ENCODE assay signal across 19 cellular contexts in genomic region chr3:190318666-190319065, GRCh38. TPM values are rescaled to one million over a fixed set of nuclear protein-coding genes. Genes with fewer than 3 reads are reported as not detected.
DNase-seq lines count a peak whose midpoint lies in the region; ATAC-seq, FAIRE-seq and TF ChIP-seq lines count a peak whose summit lies in the region.
"Had no signal": no experiment of that assay in that cellular context is flagged by ENCODE, and none has a peak within 500 bp of the region (broad histone marks: within the 10 kb centered on the region; RNA-seq: fewer than 3 reads in every experiment).

No MANE protein-coding gene starts in this region.

- H3K9me3 ChIP-seq in mesenchymal stem cell (ENCODE audit: control insufficient read depth, low read length): no peaks in the 10 kb centered on the region
- H3K9me3 ChIP-seq: Peyer's patch, sigmoid colon, tibial artery had no signal

- no peak overlapping the region for H4K8ac ChIP-seq in mesenchymal stem cell (ENCODE audit: low read length)

- CTCF ChIA-PET in Calu3 (lab: Charles Lee): interaction anchor here (0.8 to 3.1 kb wide), 9 partner anchors 9 to 244 kb away, joined by 3 to 16 read pairs (median 4); no protein-coding TSS in a partner anchor
- CTCF ChIA-PET in HEK293T (lab: Yijun Ruan, JAX): no interaction called here

- no peak for TF ChIP-seq POLR2A in H54 (IDR thresholded peaks at IDR 0.05; ENCODE audit: low read depth, low read length)

- no TSS peak for BruUV-seq in Calu3 (replicated peaks; lab: Mats Ljungman, UMichigan)

- peaks cover 0 to 6% of the 10 kb centered on the region in 2 experiments for H3K27me3 ChIP-seq in mesenchymal stem cell (ENCODE audit: control insufficient read depth in 1 of 2, insufficient read depth in 1 of 2, low read length in 2 of 2)
- H3K27me3 ChIP-seq: Peyer's patch had no signal

- H2BK15ac ChIP-seq in mesenchymal stem cell (ENCODE audit: low read depth, poor library complexity, severe bottlenecking): no peak overlapping the region

- no peak overlapping the region for H2AK5ac ChIP-seq in mesenchymal stem cell (ENCODE audit: low read length, severe bottlenecking)

- H3K23ac ChIP-seq in mesenchymal stem cell (ENCODE audit: low read length in 2 of 2): no peak overlapping the region

- peaks cover 95% of the 10 kb centered on the region for H3K36me3 Mint-ChIP-seq in Calu3 (ENCODE audit: insufficient read depth, unreplicated experiment)
- H3K36me3 Mint-ChIP-seq in brain: no peaks in the 10 kb centered on the region

- POLR2A ChIA-PET in HEK293T (lab: Yijun Ruan, JAX): no interaction called here

- intact Hi-C loops in Calu3 (cut with micrococcal nuclease; ENCODE audit: unreplicated experiment): loop anchor here (2.0 to 10.0 kb wide), 3 partner anchors 194 to 306 kb away; partner anchors contain the start of gene P3H2

- no peak overlapping the region for H3K27ac ChIP-seq in mesenchymal stem cell (ENCODE audit: low read length, poor library complexity, severe bottlenecking)
- H3K27ac ChIP-seq: GM23248, Peyer's patch, sigmoid colon, tibial artery, VCaP had no signal

- DNase-seq in Calu3 (no peak), H54 (ENCODE audit: insufficient read length, low spot score) (no peak), mesenchymal stem cell (no peak), HuH-7.5 (ENCODE audit: low spot score) (no peak), putamen (ENCODE audit: low spot score) (no peak), HEK293T (ENCODE audit: extremely low spot score) (no peak)
- DNase-seq: activated CD8-positive, alpha-beta memory T cell treated with anti-CD3 and anti-CD28 coated beads for 24 hours; activated naive CD4-positive, alpha-beta T cell treated with anti-CD3 and anti-CD28 coated beads for 36 hours; effector memory CD8-positive, alpha-beta T cell; GM23248; NCI-H1436 treated with DMSO at 0.1 percent for 48 hours; NCI-H524 treated with DMSO at 0.1 percent for 48 hours; Peyer's patch; sigmoid colon; stimulated activated CD4-positive, alpha-beta T cell treated with anti-CD3 and anti-CD28 coated beads, Interleukin-4, amount 100 ng/mL, for 1 hour; tibial artery had no signal

- H3K4me2 ChIP-seq in mesenchymal stem cell (ENCODE audit: low read length, poor library complexity, severe bottlenecking): peak overlapping the region; percentile 75

- H2AFZ ChIP-seq in mesenchymal stem cell (ENCODE audit: low read depth, low read length): no peak overlapping the region
- H2AFZ ChIP-seq: GM23248 had no signal

- peak overlapping the region; percentile 81 for H3K4me3 Mint-ChIP-seq in Calu3 (ENCODE audit: low read depth, unreplicated experiment)
- H3K4me3 Mint-ChIP-seq in brain: peak overlapping the region in 3 of 5 experiments; percentile 3 to 90 (median 11)
- H3K4me3 Mint-ChIP-seq: activated naive CD4-positive, alpha-beta T cell treated with anti-CD3 and anti-CD28 coated beads for 36 hours; effector memory CD8-positive, alpha-beta T cell had no signal

- H2BK5ac ChIP-seq in mesenchymal stem cell (ENCODE audit: low read depth, low read length, poor library complexity, severe bottlenecking): no peak overlapping the region

- H3K14ac ChIP-seq in mesenchymal stem cell (ENCODE audit: low read length in 2 of 2): no peak overlapping the region

- 87% methylated on average over 5 of the region's 5 CpGs for WGBS in mesenchymal stem cell

- peak; percentile 15 for FAIRE-seq in H54 (lab: Jason Lieb, UNC)

- H3K9me3 Mint-ChIP-seq in Calu3 (ENCODE audit: low read depth, unreplicated experiment): no peaks in the 10 kb centered on the region
- H3K9me3 Mint-ChIP-seq in brain: no peaks in the 10 kb centered on the region
- H3K9me3 Mint-ChIP-seq: activated naive CD4-positive, alpha-beta T cell treated with anti-CD3 and anti-CD28 coated beads for 36 hours; effector memory CD8-positive, alpha-beta T cell had no signal

- no peaks in the 10 kb centered on the region for H3K79me1 ChIP-seq in mesenchymal stem cell (replicated peaks; ENCODE audit: low read length, poor library complexity, severe bottlenecking)

- H3K4me1 ChIP-seq in mesenchymal stem cell (ENCODE audit: control insufficient read depth, insufficient read depth, low read depth, low read length): peaks cover 7% of the 10 kb centered on the region

- H3K27ac Mint-ChIP-seq in Calu3 (ENCODE audit: unreplicated experiment): peak overlapping the region; percentile 92
- H3K27ac Mint-ChIP-seq in brain: peak overlapping the region in 1 of 5 experiments; percentile 63
- H3K27ac Mint-ChIP-seq: activated naive CD4-positive, alpha-beta T cell treated with anti-CD3 and anti-CD28 coated beads for 36 hours; effector memory CD8-positive, alpha-beta T cell had no signal

- H3K18ac ChIP-seq in mesenchymal stem cell (ENCODE audit: low read depth in 1 of 2, low read length in 2 of 2): no peak overlapping the region

- H2BK120ac ChIP-seq in mesenchymal stem cell (ENCODE audit: low read depth, low read length): no peak overlapping the region

- no peak for TF ChIP-seq CTCF in Calu3 (IDR thresholded peaks at IDR 0.05; ENCODE audit: unreplicated experiment)
- no peak for TF ChIP-seq CTCF in brain (conservative IDR thresholded peaks at IDR 0.05)

- H4K91ac ChIP-seq in mesenchymal stem cell (ENCODE audit: low read length): no peak overlapping the region

- no peak overlapping the region for H3K9ac ChIP-seq in mesenchymal stem cell (ENCODE audit: low read length)
- H3K9ac ChIP-seq: GM23248 had no signal

- H2BK12ac ChIP-seq in mesenchymal stem cell (ENCODE audit: low read length in 2 of 2): no peak overlapping the region

- H3K4me1 Mint-ChIP-seq in Calu3 (ENCODE audit: low read depth, unreplicated experiment) (peaks cover 51% of the 10 kb centered on the region), brain (peaks cover 18% of the 10 kb centered on the region)

- H3K36me3 ChIP-seq in mesenchymal stem cell (ENCODE audit: control insufficient read depth in 1 of 2, insufficient read depth in 2 of 2, low read depth in 1 of 2, low read length in 2 of 2): no peaks in the 10 kb centered on the region
- H3K36me3 ChIP-seq: Peyer's patch, sigmoid colon, tibial artery had no signal

- no peaks in the 10 kb centered on the region for H3K27me3 Mint-ChIP-seq in Calu3 (ENCODE audit: unreplicated experiment)
- peaks cover 35% of the 10 kb centered on the region for H3K27me3 Mint-ChIP-seq in brain

- H3K4me3 ChIP-seq in mesenchymal stem cell (ENCODE audit: insufficient read depth in 1 of 2, low read depth in 1 of 2, low read length in 2 of 2): no peak overlapping the region
- H3K4me3 ChIP-seq: GM23248, Peyer's patch, sigmoid colon, tibial artery had no signal

- no peak for ATAC-seq in GM18858 (IDR thresholded peaks at IDR 0.05; ENCODE audit: unreplicated experiment)
- ATAC-seq: effector memory CD8-positive, alpha-beta T cell had no signal

- H3K4ac ChIP-seq in mesenchymal stem cell (ENCODE audit: low read depth in 1 of 2, low read length in 2 of 2): no peak overlapping the region

TF ChIP-seq in HEK293T, 16 proteins besides CTCF, POLR2A, EP300 and RAD21:
- TF ChIP-seq ARNT (IDR thresholded peaks at IDR 0.05): no peak
- no peak for TF ChIP-seq SUZ12 (IDR thresholded peaks at IDR 0.05)
- TF ChIP-seq FOXM1 (IDR thresholded peaks at IDR 0.05; ENCODE audit: borderline replicate concordance): no peak
- TF ChIP-seq L3MBTL2 (conservative IDR thresholded peaks at IDR 0.05): no peak
- no peak for TF ChIP-seq CTBP1 (IDR thresholded peaks at IDR 0.05; ENCODE audit: borderline replicate concordance)
- TF ChIP-seq BHLHE40 (IDR thresholded peaks at IDR 0.05; ENCODE audit: borderline replicate concordance): no peak
- TF ChIP-seq SP1 (IDR thresholded peaks at IDR 0.05): no peak
- no peak for TF ChIP-seq NFRKB (IDR thresholded peaks at IDR 0.05)
- TF ChIP-seq TARDBP (IDR thresholded peaks at IDR 0.05): no peak
- TF ChIP-seq LEF1 (IDR thresholded peaks at IDR 0.05; ENCODE audit: borderline replicate concordance): no peak
- TF ChIP-seq HDGF (IDR thresholded peaks at IDR 0.05; ENCODE audit: borderline replicate concordance): no peak
- TF ChIP-seq FOXA1 (IDR thresholded peaks at IDR 0.05): no peak
- TF ChIP-seq FOXK2 (IDR thresholded peaks at IDR 0.05): no peak
- TF ChIP-seq, protein P1, sequence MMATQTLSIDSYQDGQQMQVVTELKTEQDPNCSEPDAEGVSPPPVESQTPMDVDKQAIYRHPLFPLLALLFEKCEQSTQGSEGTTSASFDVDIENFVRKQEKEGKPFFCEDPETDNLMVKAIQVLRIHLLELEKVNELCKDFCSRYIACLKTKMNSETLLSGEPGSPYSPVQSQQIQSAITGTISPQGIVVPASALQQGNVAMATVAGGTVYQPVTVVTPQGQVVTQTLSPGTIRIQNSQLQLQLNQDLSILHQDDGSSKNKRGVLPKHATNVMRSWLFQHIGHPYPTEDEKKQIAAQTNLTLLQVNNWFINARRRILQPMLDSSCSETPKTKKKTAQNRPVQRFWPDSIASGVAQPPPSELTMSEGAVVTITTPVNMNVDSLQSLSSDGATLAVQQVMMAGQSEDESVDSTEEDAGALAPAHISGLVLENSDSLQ (IDR thresholded peaks at IDR 0.05): no peak
- TF ChIP-seq ELF4 (IDR thresholded peaks at IDR 0.05): no peak
- no peak for TF ChIP-seq ZNF384 (IDR thresholded peaks at IDR 0.05)

RNA-seq across cellular contexts. Expression of gene CLDN1, which starts 3.6 kb away (rescaled TPM):
- 204 and 253 TPM in 2 replicates for total RNA-seq in Calu3 (2022)
- polyA plus RNA-seq in brain (ENCODE audit: insufficient read depth, low read depth, low replicate concordance): 0.44 TPM
- 13.4 TPM for polyA plus RNA-seq in mesenchymal stem cell (2013, experiment 1 of 2)
- polyA plus RNA-seq in mesenchymal stem cell (2013, experiment 2 of 2): 14.1 TPM
